Comparison of ENCODE assay signal across 11 cellular contexts in the genomic region with DNA sequence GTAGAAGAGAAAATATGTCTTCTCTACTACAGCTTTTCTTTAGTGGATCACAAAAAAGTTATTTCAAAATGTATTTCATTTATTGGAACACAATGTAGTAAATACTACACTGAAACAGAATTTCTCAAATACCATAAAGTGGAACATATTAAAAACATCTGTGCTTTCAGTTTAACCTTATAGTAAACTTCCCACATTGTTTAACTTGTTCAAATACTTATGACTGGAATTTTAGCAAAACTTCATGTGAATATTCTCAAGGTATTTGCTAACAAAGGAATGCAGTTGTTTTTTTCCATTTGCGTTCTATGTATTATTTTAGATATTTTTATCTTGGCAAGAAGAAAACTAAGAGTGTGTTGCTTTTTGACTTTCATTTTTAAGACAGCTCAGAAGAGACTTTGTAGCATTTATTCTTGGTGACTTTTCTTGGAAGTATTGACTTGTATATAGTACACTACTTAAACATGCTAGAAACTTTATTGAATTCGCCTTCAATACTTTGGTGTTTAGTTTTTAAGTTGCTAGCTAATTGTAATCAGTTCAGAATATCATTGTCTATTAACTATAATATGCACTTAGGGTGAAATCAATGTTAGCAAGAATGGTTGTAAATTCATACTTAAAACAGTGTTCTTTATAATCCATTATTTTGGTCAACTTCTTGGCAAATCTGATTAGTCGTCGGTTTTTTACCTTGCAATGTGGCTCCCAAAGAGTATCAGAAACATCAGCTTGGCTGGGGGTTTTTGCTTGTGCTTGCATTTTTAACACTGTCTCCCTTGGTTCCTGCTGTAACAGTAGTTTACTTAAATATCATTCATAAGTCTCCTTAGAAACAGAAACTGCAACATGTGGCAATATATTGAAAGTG. TPM values are rescaled to one million over a fixed set of nuclear protein-coding genes. Genes with fewer than 3 reads are reported as not detected.
DNase-seq lines count a peak whose midpoint lies in the region; ATAC-seq and TF ChIP-seq lines count a peak whose summit lies in the region.
"Had no signal": no experiment of that assay in that cellular context is flagged by ENCODE, and none has a peak within 500 bp of the region (broad histone marks: within the 10 kb centered on the region; RNA-seq: fewer than 3 reads in every experiment).

No MANE protein-coding gene starts in this region.

- H3K27me3 Mint-ChIP-seq in naive thymus-derived CD8-positive, alpha-beta T cell, result peaks cover 3 to 14% (median 7%) of the 10 kb centered on the region in 5 donors

- peaks cover 2 to 17% (median 12%) of the 10 kb centered on the region in 4 donors for H3K4me1 Mint-ChIP-seq in naive thymus-derived CD8-positive, alpha-beta T cell

- H3K27ac Mint-ChIP-seq in naive thymus-derived CD8-positive, alpha-beta T cell, result no peak overlapping the region
- H3K27ac Mint-ChIP-seq: activated B cell treated with CpG ODN at 0.5 μM for 24 hours had no signal

- ATAC-seq in HG02885 (IDR thresholded peaks at IDR 0.05; ENCODE audit: poor library complexity, unreplicated experiment), result peak; percentile 34
- no peak for ATAC-seq in psoas muscle
- ATAC-seq in left lung, result no peak
- ATAC-seq in naive thymus-derived CD8-positive, alpha-beta T cell, result no peak
- ATAC-seq in HG03460 (IDR thresholded peaks at IDR 0.05; ENCODE audit: unreplicated experiment), result no peak
- no peak for ATAC-seq in HG02642 (IDR thresholded peaks at IDR 0.05; ENCODE audit: poor library complexity, unreplicated experiment)

- H3K4me3 ChIP-seq in astrocyte of the spinal cord (ENCODE audit: low read depth, low read length) (no peak overlapping the region), psoas muscle (no peak overlapping the region), left lung (no peak overlapping the region)

- WGBS in psoas muscle, 3 donors, result 38 to 58% (median 47%) methylated on average over 4 of the region's 4 CpGs

- H3K27me3 ChIP-seq in psoas muscle (ENCODE audit: insufficient read depth in 3 of 3, low read length in 2 of 3), result no peaks in the 10 kb centered on the region
- peaks cover 0 to 5% of the 10 kb centered on the region in 2 donors for H3K27me3 ChIP-seq in left lung

- POLR2A ChIA-PET in naive thymus-derived CD8-positive, alpha-beta T cell (lab: Charles Lee), result no interaction called here

- H3K4me1 ChIP-seq in psoas muscle (peaks cover 34% of the 10 kb centered on the region), left lung (peaks cover 16 to 36% of the 10 kb centered on the region in 2 donors)

- in situ Hi-C loops in astrocyte of the spinal cord (cut with HindIII; ENCODE audit: low sequenced_read_pairs), result no loop called here

- peaks cover 0 to 1% (median 0%) of the 10 kb centered on the region in 3 donors for H3K36me3 Mint-ChIP-seq in naive thymus-derived CD8-positive, alpha-beta T cell

- TF ChIP-seq CTCF in GM10266 (IDR thresholded peaks at IDR 0.05; ENCODE audit: control insufficient read depth, insufficient read depth, low read depth, missing control alignments) (no peak), astrocyte of the spinal cord (IDR thresholded peaks at IDR 0.05; ENCODE audit: low read depth, low read length) (no peak), psoas muscle (IDR thresholded peaks at IDR 0.05) (no peak), left lung (IDR thresholded peaks at IDR 0.05) (no peak)

- H3K36me3 ChIP-seq in psoas muscle (ENCODE audit: insufficient read depth in 1 of 2, low read depth in 1 of 2) (no peaks in the 10 kb centered on the region), left lung (no peaks in the 10 kb centered on the region)

- H3K9me3 ChIP-seq in psoas muscle, result no peaks in the 10 kb centered on the region
- H3K9me3 ChIP-seq in left lung, result no peaks in the 10 kb centered on the region

- DNase-seq in GM10266 (ENCODE audit: extremely low spot score) (peak; percentile 40), astrocyte of the spinal cord (ENCODE audit: low read depth, low spot score) (peak; percentile 45), psoas muscle (no peak), left lung (no peak)
- no peak for DNase-seq in naive thymus-derived CD8-positive, alpha-beta T cell
- DNase-seq: activated B cell treated with CpG ODN at 0.5 μM for 24 hours, KBM-7, occipital lobe had no signal

- no peaks in the 10 kb centered on the region for H3K9me3 Mint-ChIP-seq in naive thymus-derived CD8-positive, alpha-beta T cell
- H3K9me3 Mint-ChIP-seq: activated B cell treated with CpG ODN at 0.5 μM for 24 hours had no signal

- peak overlapping the region; percentile 46 for H3K27ac ChIP-seq in psoas muscle
- peak overlapping the region in 1 of 2 donors; percentile 40 for H3K27ac ChIP-seq in left lung

- intact Hi-C loops in psoas muscle (cut with DNase I), result no loop called here
- intact Hi-C loops in left lung (cut with DNase I), result no loop called here

- H3K4me3 Mint-ChIP-seq in naive thymus-derived CD8-positive, alpha-beta T cell, result no peak overlapping the region
- H3K4me3 Mint-ChIP-seq: activated B cell treated with CpG ODN at 0.5 μM for 24 hours had no signal

RNA-seq across cellular contexts. Expression of a gene that starts 5.0 kb away (rescaled TPM):
- total RNA-seq in psoas muscle (10 to 100 TPM; 44.0 to 86.0 (median 62.8) TPM), left lung (10 to 100 TPM; 26.5 to 93.0 TPM)
- polyA plus RNA-seq in psoas muscle, result 10 to 100 TPM; 19.0 to 53.2 (median 21.4) TPM
- total RNA-seq in naive thymus-derived CD8-positive, alpha-beta T cell, result under 1 TPM; 0.25 to 0.60 TPM
- polyA plus RNA-seq in naive thymus-derived CD8-positive, alpha-beta T cell, result 1 to 10 TPM in 2 of 3 donors, under 1 TPM in 1; 0.49 to 2.9 (median 1.4) TPM

RNA-seq across cellular contexts. Expression of a gene that starts 43.4 kb away (rescaled TPM):
- under 1 TPM in 1 of 4 donors, not detected in 3; 0.22 TPM for total RNA-seq in psoas muscle
- polyA plus RNA-seq in psoas muscle, result under 1 TPM in 2 of 3 donors, not detected in 1; 0.22 to 0.53 TPM
- under 1 TPM; 0.31 to 0.52 TPM for total RNA-seq in left lung
- not detected for total RNA-seq in naive thymus-derived CD8-positive, alpha-beta T cell
- polyA plus RNA-seq in naive thymus-derived CD8-positive, alpha-beta T cell, result under 1 TPM in 2 of 3 donors, not detected in 1; 0.28 to 0.46 TPM
- total RNA-seq: activated B cell treated with CpG ODN at 0.5 μM for 24 hours had no signal

Comparison
In these comparisons a context has a peak if more than half of its experiments do, and no peak if none do; other contexts are left out.
1. DNase-seq: peak in GM10266 (single experiment) and astrocyte of the spinal cord (single experiment); none in psoas muscle (0 of 2), left lung (0 of 2) and naive thymus-derived CD8-positive, alpha-beta T cell (0 of 10).
2. RNA of a gene that starts 5.0 kb away (total RNA-seq): 26.5 to 93.0 TPM in left lung and 44.0 to 86.0 TPM in psoas muscle; 0.25 to 0.60 TPM in naive thymus-derived CD8-positive, alpha-beta T cell; every median in the first group is over 10 times any median in the second.